In the genomic region with DNA sequence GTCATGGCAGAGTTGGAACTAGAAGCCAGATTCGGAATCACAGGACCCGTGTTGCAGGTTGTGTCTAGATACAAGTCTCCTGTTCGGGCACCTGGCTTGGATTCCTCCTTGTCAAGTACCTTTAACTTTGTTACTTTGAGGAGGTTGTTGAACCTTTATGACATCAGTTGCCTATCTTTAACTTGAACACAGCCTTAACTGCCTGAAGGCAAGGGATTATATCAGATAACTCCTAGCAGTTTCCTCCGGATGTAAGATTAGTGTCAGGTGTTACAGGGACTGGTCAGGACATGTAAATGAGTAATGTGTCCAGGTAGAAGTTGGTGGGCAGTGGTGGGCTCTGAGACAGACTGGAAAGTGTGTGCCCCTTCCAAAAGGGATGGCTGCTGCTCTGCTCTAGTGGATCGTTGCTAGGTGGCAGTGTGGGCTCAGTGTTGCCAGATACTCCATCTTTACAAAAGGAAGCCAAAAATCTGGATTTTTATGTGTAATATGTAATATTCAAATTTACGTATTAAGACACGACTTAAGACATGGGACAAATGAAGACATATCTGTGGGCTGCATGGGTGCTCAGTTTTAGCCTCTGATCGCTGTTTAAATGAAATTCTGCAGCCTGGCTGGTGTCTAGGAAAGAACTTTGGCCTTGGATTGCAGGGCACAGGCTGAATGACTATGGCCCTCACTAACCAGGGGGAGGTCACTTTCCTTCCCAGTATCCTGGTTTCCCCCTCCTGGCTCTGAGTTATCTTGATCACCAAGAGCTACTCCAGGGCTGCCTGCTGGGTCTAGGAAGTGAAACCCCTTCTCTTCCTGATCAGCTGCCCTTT, we compare ENCODE assay signal across 10 cellular contexts. TPM values are rescaled to one million over a fixed set of nuclear protein-coding genes. Genes with fewer than 3 reads are reported as not detected.
A peak's percentile ranks its signal among the peaks of the same experiment; 100 is the strongest.
DNase-seq lines count a peak whose midpoint lies in the region; ATAC-seq and TF ChIP-seq lines count a peak whose summit lies in the region.
"Had no signal": no experiment of that assay in that cellular context is flagged by ENCODE, and none has a peak within 500 bp of the region (broad histone marks: within the 10 kb centered on the region; RNA-seq: fewer than 3 reads in every experiment).

No MANE protein-coding gene starts in this region.

- H3K9me2 ChIP-seq in hepatocyte (replicated peaks; ENCODE audit: insufficient read depth) = no peaks in the 10 kb centered on the region

- peaks cover 51% of the 10 kb centered on the region for H3K4me1 Mint-ChIP-seq in activated naive CD8-positive, alpha-beta T cell treated with anti-CD3 and anti-CD28 coated beads, Interleukin-2, amount 10 ng/mL, durations not matched to agents 7 days and 5 days
- peaks cover 68% of the 10 kb centered on the region for H3K4me1 Mint-ChIP-seq in activated naive CD8-positive, alpha-beta T cell treated with anti-CD3 and anti-CD28 coated beads for 36 hours

- no peaks in the 10 kb centered on the region for H3K9me3 Mint-ChIP-seq in activated naive CD8-positive, alpha-beta T cell treated with anti-CD3 and anti-CD28 coated beads, Interleukin-2, amount 10 ng/mL, durations not matched to agents 7 days and 5 days
- H3K9me3 Mint-ChIP-seq in activated naive CD8-positive, alpha-beta T cell treated with anti-CD3 and anti-CD28 coated beads for 36 hours = no peaks in the 10 kb centered on the region

- H3K79me2 ChIP-seq in hepatocyte = peaks cover 100% of the 10 kb centered on the region

- peak overlapping the region; percentile 72 for H3K27ac Mint-ChIP-seq in activated naive CD8-positive, alpha-beta T cell treated with anti-CD3 and anti-CD28 coated beads, Interleukin-2, amount 10 ng/mL, durations not matched to agents 7 days and 5 days
- no peak overlapping the region for H3K27ac Mint-ChIP-seq in activated naive CD8-positive, alpha-beta T cell treated with anti-CD3 and anti-CD28 coated beads for 36 hours

- H3K4me1 ChIP-seq in hepatocyte (ENCODE audit: insufficient read depth) (peaks cover 71% of the 10 kb centered on the region), thymus (ENCODE audit: control insufficient read depth, insufficient read depth, low read length) (peaks cover 60% of the 10 kb centered on the region)

- H3K9me3 ChIP-seq in hepatocyte (ENCODE audit: low read depth) (no peaks in the 10 kb centered on the region), thymus (ENCODE audit: control insufficient read depth) (no peaks in the 10 kb centered on the region)

- H3K27ac ChIP-seq in VCaP = peak overlapping the region; percentile 46; the same call in 1 of the 2 replicates
- H3K27ac ChIP-seq in hepatocyte = peak overlapping the region; percentile 49
- H3K27ac ChIP-seq in thymus (ENCODE audit: low read depth) = peak overlapping the region; percentile 36
- H3K27ac ChIP-seq: coronary artery had no signal

- H3K4me3 ChIP-seq in hepatocyte = no peak overlapping the region
- no peak overlapping the region for H3K4me3 ChIP-seq in thymus (ENCODE audit: low read length)
- H3K4me3 ChIP-seq: coronary artery had no signal

- H3K4me2 ChIP-seq in hepatocyte = peak overlapping the region; percentile 8

- ATAC-seq in activated naive CD8-positive, alpha-beta T cell treated with anti-CD3 and anti-CD28 coated beads, Interleukin-2, amount 10 ng/mL, durations not matched to agents 7 days and 5 days (ENCODE audit: low read depth) = no peak

- TF ChIP-seq CTCF in VCaP (conservative IDR thresholded peaks at IDR 0.05) = peak; percentile 53
- peak; percentile 30 for TF ChIP-seq CTCF in hepatocyte (IDR thresholded peaks at IDR 0.05; ENCODE audit: poor library complexity)

- no peaks in the 10 kb centered on the region for H3K27me3 ChIP-seq in hepatocyte
- H3K27me3 ChIP-seq in thymus (ENCODE audit: control insufficient read depth, insufficient read depth) = no peaks in the 10 kb centered on the region

- no peaks in the 10 kb centered on the region for H3K27me3 Mint-ChIP-seq in activated naive CD8-positive, alpha-beta T cell treated with anti-CD3 and anti-CD28 coated beads, Interleukin-2, amount 10 ng/mL, durations not matched to agents 7 days and 5 days
- H3K27me3 Mint-ChIP-seq in activated naive CD8-positive, alpha-beta T cell treated with anti-CD3 and anti-CD28 coated beads for 36 hours = no peaks in the 10 kb centered on the region

- no peak overlapping the region for H3K4me3 Mint-ChIP-seq in activated naive CD8-positive, alpha-beta T cell treated with anti-CD3 and anti-CD28 coated beads, Interleukin-2, amount 10 ng/mL, durations not matched to agents 7 days and 5 days
- H3K4me3 Mint-ChIP-seq in activated naive CD8-positive, alpha-beta T cell treated with anti-CD3 and anti-CD28 coated beads for 36 hours = no peak overlapping the region

- peaks cover 23% of the 10 kb centered on the region for H3K36me3 Mint-ChIP-seq in activated naive CD8-positive, alpha-beta T cell treated with anti-CD3 and anti-CD28 coated beads, Interleukin-2, amount 10 ng/mL, durations not matched to agents 7 days and 5 days
- peaks cover 24% of the 10 kb centered on the region for H3K36me3 Mint-ChIP-seq in activated naive CD8-positive, alpha-beta T cell treated with anti-CD3 and anti-CD28 coated beads for 36 hours

- POLR2A ChIA-PET in activated naive CD8-positive, alpha-beta T cell treated with anti-CD3 and anti-CD28 coated beads, Interleukin-2, amount 10 ng/mL, durations not matched to agents 7 days and 5 days (lab: Charles Lee) = interaction anchor here (1.4 kb wide), 1 partner anchor 21 kb away, joined by 5 read pairs; no protein-coding TSS in a partner anchor

- 73% methylated on average over 8 of the region's 8 CpGs for WGBS in hepatocyte (ENCODE audit: low lambda C conversion rate, missing lambda C conversion rate)
- 87% methylated on average over 8 of the region's 8 CpGs for WGBS in thymus

- DNase-seq in activated naive CD8-positive, alpha-beta T cell treated with anti-CD3 and anti-CD28 coated beads, Interleukin-2, amount 10 ng/mL, durations not matched to agents 7 days and 5 days = no peak
- DNase-seq in activated naive CD8-positive, alpha-beta T cell treated with anti-CD3 and anti-CD28 coated beads for 36 hours = no peak
- no peak for DNase-seq in hepatocyte (ENCODE audit: low spot score)
- DNase-seq in activated gamma-delta T cell treated with Interleukin-2 at 50 U/mL for 16 hours = no peak
- DNase-seq in amniotic stem cell (lab: John Stamatoyannopoulos, UW) = no peak
- DNase-seq in RPMI8226 = no peak
- DNase-seq: NCI-H1694 treated with DMSO at 0.1 percent for 48 hours had no signal

- no peak overlapping the region for H2AFZ ChIP-seq in hepatocyte

- H4K20me1 ChIP-seq in hepatocyte (ENCODE audit: insufficient read depth, poor library complexity, severe bottlenecking) = peaks cover 96% of the 10 kb centered on the region

- H3K36me3 ChIP-seq in hepatocyte (replicated peaks; ENCODE audit: insufficient read depth, low read depth) (no peaks in the 10 kb centered on the region), thymus (ENCODE audit: control insufficient read depth, insufficient read depth) (peaks cover under 1% of the 10 kb centered on the region)

RNA-seq across cellular contexts. Expression of gene CHMP4B, which starts 27.1 kb away (rescaled TPM):
- 10 to 100 TPM; 75.7 to 82.8 TPM for total RNA-seq in activated naive CD8-positive, alpha-beta T cell treated with anti-CD3 and anti-CD28 coated beads, Interleukin-2, amount 10 ng/mL, durations not matched to agents 7 days and 5 days
- total RNA-seq in activated naive CD8-positive, alpha-beta T cell treated with anti-CD3 and anti-CD28 coated beads for 36 hours = 10 to 100 TPM; 90.6 to 95.5 TPM
- 95.1 and 101 TPM in 2 replicates for total RNA-seq in hepatocyte
- polyA plus RNA-seq in hepatocyte (7.3 and 8.1 TPM in 2 replicates), thymus (130 TPM)
